In genomic region chr1:110956586-110956985, GRCh38 we compare ENCODE assay signal across 21 cellular contexts.
"Had no signal": no experiment of that assay in that cellular context is flagged by ENCODE, and none has a peak within 500 bp of the region (broad histone marks: within the 10 kb centered on the region; RNA-seq: fewer than 3 reads in every experiment).

No MANE protein-coding gene starts in this region.

- H2AFZ ChIP-seq: hepatocyte had no signal

- H3K4me3 Mint-ChIP-seq: nephron progenitor cell; stimulated activated naive B cell treated with anti-CD40 and anti-IgM and Interleukin-4, amounts not matched to agents 10 μg/mL and 1 μg/mL and 100 μg/mL, for 72 hours; stimulated activated naive CD8-positive, alpha-beta T cell treated with anti-CD3 and anti-CD28 coated beads, Interleukin-15, amount 100 ng/mL, for 72 hours had no signal

- H3K4me1 ChIP-seq: testis had no signal

- H3K4me2 ChIP-seq: hepatocyte had no signal

- H3K27ac ChIP-seq: dorsolateral prefrontal cortex, hepatocyte, left ventricle myocardium inferior, testis, tibial nerve had no signal

- H3K27ac Mint-ChIP-seq: nephron progenitor cell; stimulated activated naive B cell treated with anti-CD40 and anti-IgM and Interleukin-4, amounts not matched to agents 10 μg/mL and 1 μg/mL and 100 μg/mL, for 72 hours; stimulated activated naive CD8-positive, alpha-beta T cell treated with anti-CD3 and anti-CD28 coated beads, Interleukin-15, amount 100 ng/mL, for 72 hours had no signal

- H3K27me3 Mint-ChIP-seq: stimulated activated naive B cell treated with anti-CD40 and anti-IgM and Interleukin-4, amounts not matched to agents 10 μg/mL and 1 μg/mL and 100 μg/mL, for 72 hours; stimulated activated naive CD8-positive, alpha-beta T cell treated with anti-CD3 and anti-CD28 coated beads, Interleukin-15, amount 100 ng/mL, for 72 hours had no signal

- H3K4me3 ChIP-seq: dorsolateral prefrontal cortex, hepatocyte, left ventricle myocardium inferior, lung, testis, tibial nerve had no signal

- DNase-seq: cortex of kidney; dorsolateral prefrontal cortex; effector CD8-positive, alpha-beta T cell; foreskin melanocyte; head of caudate nucleus; kidney; left cardiac atrium; left ventricle myocardium inferior; mesenchymal stem cell; midbrain; nephron progenitor cell; posterior cingulate gyrus; stimulated activated CD4-positive, alpha-beta T cell treated with anti-CD3 and anti-CD28 coated beads, Interleukin-2, amount 100 ng/mL, for 24 hours; stimulated activated CD4-positive, alpha-beta T cell treated with anti-CD3 and anti-CD28 coated beads, Interleukin-4, amount 100 ng/mL, for 4 hours; stimulated activated naive B cell treated with anti-CD40 and anti-IgM and Interleukin-4, amounts not matched to agents 10 μg/mL and 1 μg/mL and 100 μg/mL, for 72 hours; stimulated activated naive CD8-positive, alpha-beta T cell treated with anti-CD3 and anti-CD28 coated beads, Interleukin-15, amount 100 ng/mL, for 72 hours; testis had no signal

- H3K4me1 Mint-ChIP-seq: nephron progenitor cell had no signal

- H3K9me3 ChIP-seq: testis had no signal

- ATAC-seq: left cardiac atrium; sciatic nerve; stimulated activated naive B cell treated with anti-CD40 and anti-IgM and Interleukin-4, amounts not matched to agents 10 μg/mL and 1 μg/mL and 100 μg/mL, for 72 hours; stimulated activated naive CD8-positive, alpha-beta T cell treated with anti-CD3 and anti-CD28 coated beads, Interleukin-15, amount 100 ng/mL, for 72 hours had no signal

- H3K27me3 ChIP-seq: dorsolateral prefrontal cortex, hepatocyte, testis, tibial nerve had no signal
